8 cellular contexts compared by ENCODE assay signal in genomic region chr5:14011089-14012004, GRCh38.
DNase-seq lines count a peak whose midpoint lies in the region; ATAC-seq and TF ChIP-seq lines count a peak whose summit lies in the region.

No MANE protein-coding gene starts in this region.

- H3K27me3 ChIP-seq in suprapubic skin = no peaks in the 10 kb centered on the region

- peaks cover 39 to 61% of the 10 kb centered on the region in 2 donors for H3K27me3 Mint-ChIP-seq in natural killer cell (ENCODE audit: low read depth in 2 of 2)

- H3K4me3 ChIP-seq in foreskin fibroblast (ENCODE audit: low read depth in 1 of 2, low read length in 2 of 2) = peak overlapping the region; percentile 70 to 82
- H3K4me3 ChIP-seq in suprapubic skin = peak overlapping the region; percentile 57

- DNase-seq in DMS 273 (lab: John Stamatoyannopoulos, UW; ENCODE audit: unreplicated experiment) (peak; percentile 98), NCI-H69 (lab: John Stamatoyannopoulos, UW) (peak; percentile 97), activated T-helper 1 cell treated with Interleukin-2 at 50 U/mL for 16 hours (ENCODE audit: low read depth) (peak; percentile 1), foreskin fibroblast (peak; percentile 88 to 95), natural killer cell (peak; percentile 20), suprapubic skin (ENCODE audit: low spot score in 2 of 2) (peak; percentile 87 to 89)

- peak overlapping the region; percentile 83 for H3K4me3 Mint-ChIP-seq in natural killer cell

- WGBS in suprapubic skin = 4% methylated on average over 51 of the region's 74 CpGs

- no peaks in the 10 kb centered on the region for H3K9me3 ChIP-seq in suprapubic skin

- ATAC-seq in GM19467 (IDR thresholded peaks at IDR 0.05; ENCODE audit: unreplicated experiment) (peak; percentile 89), HG03558 (IDR thresholded peaks at IDR 0.05; ENCODE audit: extremely low read depth, unreplicated experiment) (peak; percentile 82), natural killer cell (peak; percentile 63 to 85 (median 81))

- H3K9me3 Mint-ChIP-seq in natural killer cell = no peaks in the 10 kb centered on the region

- H3K27ac Mint-ChIP-seq in natural killer cell = no peak overlapping the region

- H3K36me3 ChIP-seq in suprapubic skin = no peaks in the 10 kb centered on the region

- H3K36me3 Mint-ChIP-seq in natural killer cell = no peaks in the 10 kb centered on the region

- peaks cover 11% of the 10 kb centered on the region in 2 donors for H3K4me1 Mint-ChIP-seq in natural killer cell

- no peak for TF ChIP-seq EP300 in suprapubic skin (IDR thresholded peaks at IDR 0.05)

- peak overlapping the region; percentile 12 for H3K27ac ChIP-seq in suprapubic skin

- peaks cover 14% of the 10 kb centered on the region for H3K4me1 ChIP-seq in suprapubic skin

- no peak for TF ChIP-seq CTCF in foreskin fibroblast (IDR thresholded peaks at IDR 0.05; ENCODE audit: low read depth, low read length)
- no peak for TF ChIP-seq CTCF in natural killer cell (IDR thresholded peaks at IDR 0.05)
- peak in 1 of 2 donors; percentile 11 for TF ChIP-seq CTCF in suprapubic skin (IDR thresholded peaks at IDR 0.05)

- intact Hi-C loops in natural killer cell (cut with micrococcal nuclease) = no loop called here

- TF ChIP-seq POLR2A in suprapubic skin (IDR thresholded peaks at IDR 0.05) = peak in 1 of 2 donors; percentile 37

Comparison
In these comparisons a context has a peak if more than half of its experiments do, and no peak if none do; other contexts are left out.
1. Peak in every context shown above with its lines: DNase-seq, ATAC-seq, H3K4me3 ChIP-seq and H3K27ac ChIP-seq.
2. DNase-seq: peak in every context shown above with its lines; median percentile 98 in DMS 273; 97 in NCI-H69; 92 in foreskin fibroblast; 88 in suprapubic skin; 20 in natural killer cell; 1 in activated T-helper 1 cell treated with Interleukin-2 at 50 U/mL for 16 hours.